ENCODE assay signal across 8 cellular contexts in the genomic region with DNA sequence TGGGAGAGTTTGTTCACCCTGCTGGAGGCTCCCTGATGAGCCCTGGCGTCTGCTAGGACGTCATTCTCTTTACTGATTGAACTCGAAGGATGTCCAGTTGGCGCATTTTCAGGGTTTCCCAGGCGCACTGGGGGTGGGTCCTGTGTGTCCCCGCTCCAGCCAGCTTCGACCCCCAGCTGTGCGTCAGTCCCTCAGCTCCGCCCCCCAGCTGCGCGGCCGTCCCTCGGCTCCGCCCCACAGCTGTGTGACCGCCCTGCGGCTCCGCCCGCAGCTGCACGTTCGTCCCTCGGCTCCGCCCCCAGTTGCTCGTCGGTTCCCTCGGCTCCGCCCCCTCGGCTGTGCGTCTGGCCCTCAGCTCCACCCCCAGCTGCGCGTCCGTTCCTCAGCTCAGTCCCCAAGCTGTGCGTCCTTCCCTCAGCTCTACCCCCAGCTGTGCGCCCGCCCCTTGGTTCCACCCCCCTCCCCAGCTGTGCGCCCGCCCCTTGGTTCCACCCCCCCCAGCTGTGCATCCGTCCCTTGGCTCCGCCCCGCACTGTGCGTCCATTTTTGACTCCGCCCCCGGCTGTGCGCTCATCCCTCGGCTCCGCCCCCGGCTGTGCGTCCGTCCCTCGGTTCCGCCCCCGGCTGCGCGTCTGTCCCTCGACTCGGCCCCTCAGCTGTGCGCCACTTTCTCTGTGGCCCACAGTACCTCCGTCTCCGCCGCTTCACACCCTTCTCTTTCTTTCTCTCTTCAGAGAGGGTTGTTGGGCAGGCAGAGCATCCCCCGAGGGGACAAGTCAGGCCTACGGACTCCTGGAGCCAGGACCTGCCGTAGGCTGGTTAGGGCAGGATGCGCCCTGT.
DNase-seq lines count a peak whose midpoint lies in the region; ATAC-seq and TF ChIP-seq lines count a peak whose summit lies in the region.

No MANE protein-coding gene starts in this region.

- H3K27ac ChIP-seq in hepatocyte (peak overlapping the region; percentile 100), aorta (ENCODE audit: low read depth in 1 of 2, low read length in 2 of 2) (no peak overlapping the region)

- no peak overlapping the region for H2AFZ ChIP-seq in hepatocyte

- 15% methylated on average over 31 of the region's 63 CpGs for WGBS in hepatocyte (ENCODE audit: low lambda C conversion rate, missing lambda C conversion rate)
- WGBS in aorta, 2 donors, result 14 to 20% methylated on average over 47 to 63 of the region's 63 CpGs

- no peaks in the 10 kb centered on the region for H3K9me3 ChIP-seq in hepatocyte (ENCODE audit: low read depth)
- H3K9me3 ChIP-seq in aorta (ENCODE audit: control insufficient read depth, low read length), result no peaks in the 10 kb centered on the region

- no peaks in the 10 kb centered on the region for H3K36me3 ChIP-seq in hepatocyte (replicated peaks; ENCODE audit: insufficient read depth, low read depth)
- H3K36me3 ChIP-seq in aorta (ENCODE audit: control insufficient read depth in 1 of 2, insufficient read depth in 2 of 2, low read length in 1 of 2), result no peaks in the 10 kb centered on the region

- no peak for TF ChIP-seq CTCF in HFF-Myc (IDR thresholded peaks at IDR 0.05; ENCODE audit: low read depth, low read length, missing control alignments)
- no peak for TF ChIP-seq CTCF in NB4 (IDR thresholded peaks at IDR 0.05; ENCODE audit: low read depth, low read length)
- no peak for TF ChIP-seq CTCF in astrocyte of the cerebellum (IDR thresholded peaks at IDR 0.05; ENCODE audit: low read depth, low read length, missing control alignments)
- TF ChIP-seq CTCF in hepatocyte (IDR thresholded peaks at IDR 0.05; ENCODE audit: poor library complexity), result no peak

- intact Hi-C loops in aorta (cut with DNase I), result no loop called here

- H3K27me3 ChIP-seq in hepatocyte (no peaks in the 10 kb centered on the region), aorta (ENCODE audit: control insufficient read depth in 1 of 2, insufficient read depth in 2 of 2, low read length in 1 of 2) (no peaks in the 10 kb centered on the region)

- H3K79me2 ChIP-seq in hepatocyte, result peaks cover 19% of the 10 kb centered on the region

- H3K4me1 ChIP-seq in hepatocyte (ENCODE audit: insufficient read depth) (peaks cover 51% of the 10 kb centered on the region), aorta (ENCODE audit: control insufficient read depth in 1 of 2, insufficient read depth in 2 of 2, low read length in 2 of 2) (no peaks in the 10 kb centered on the region)

- peak overlapping the region; percentile 81 for H3K4me2 ChIP-seq in hepatocyte

- peak; percentile 76 for DNase-seq in GF-D8 (lab: John Stamatoyannopoulos, UW)
- DNase-seq in HFF-Myc (ENCODE audit: extremely low read depth, low read depth), result peak; percentile 97
- DNase-seq in NB4 (ENCODE audit: low read depth), result peak; percentile 96
- peak; percentile 98 for DNase-seq in T1000 (lab: John Stamatoyannopoulos, UW)
- DNase-seq in astrocyte of the cerebellum (ENCODE audit: low read depth), result peak; percentile 84
- peak; percentile 100 for DNase-seq in hepatocyte (ENCODE audit: low spot score)
- DNase-seq in retina, result peak; percentile 95
- DNase-seq in aorta, result peak; percentile 98 to 99

- in situ Hi-C loops in astrocyte of the cerebellum (cut with HindIII; ENCODE audit: low sequenced_read_pairs), result loop anchor here (5.0 kb wide), 1 partner anchor 39 kb away; no protein-coding TSS in a partner anchor

- H4K20me1 ChIP-seq in hepatocyte (ENCODE audit: insufficient read depth, poor library complexity, severe bottlenecking), result no peaks in the 10 kb centered on the region

- ATAC-seq in aorta (ENCODE audit: low FRiP score), result peak; percentile 95

- peak; percentile 36 for TF ChIP-seq POLR2A in NB4 (IDR thresholded peaks at IDR 0.05; ENCODE audit: extremely low read depth, insufficient read length)

- peak overlapping the region; percentile 36 for H3K4me3 ChIP-seq in HFF-Myc (replicated peaks; ENCODE audit: low read depth, low read length)
- H3K4me3 ChIP-seq in NB4 (ENCODE audit: low read depth, low read length), result peak overlapping the region; percentile 41
- peak overlapping the region; percentile 38 for H3K4me3 ChIP-seq in astrocyte of the cerebellum (ENCODE audit: low read depth, low read length)
- no peak overlapping the region for H3K4me3 ChIP-seq in hepatocyte
- peak overlapping the region in 1 of 2 donors; percentile 4 for H3K4me3 ChIP-seq in aorta (ENCODE audit: low read length in 2 of 2)

- no peaks in the 10 kb centered on the region for H3K9me2 ChIP-seq in hepatocyte (replicated peaks; ENCODE audit: insufficient read depth)
